Comparison of ENCODE assay signal across 21 cellular contexts in the genomic region with DNA sequence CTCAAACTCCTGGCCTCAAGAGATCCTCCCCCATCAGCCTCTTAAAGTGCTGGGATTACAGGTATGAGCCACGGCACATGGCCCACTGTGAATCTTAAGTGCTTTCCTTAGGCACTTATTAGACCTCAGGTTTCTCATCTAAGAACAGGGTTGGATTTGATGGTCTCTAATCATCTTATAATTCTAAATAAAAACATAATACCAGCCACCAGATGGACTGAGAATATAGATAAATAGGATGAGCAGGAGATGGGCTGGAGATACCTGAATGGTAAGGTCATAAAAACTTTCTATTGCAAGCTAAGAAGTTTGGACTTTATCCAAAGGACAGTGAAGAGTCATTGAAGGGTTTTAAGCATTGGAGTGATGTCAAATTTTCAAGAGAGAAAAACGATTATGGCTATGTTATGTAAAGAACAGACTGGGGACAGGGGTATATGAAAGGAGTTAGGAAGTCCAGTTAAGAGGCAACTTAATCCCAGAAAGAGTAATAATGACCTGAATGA.
DNase-seq lines count a peak whose midpoint lies in the region; ATAC-seq and TF ChIP-seq lines count a peak whose summit lies in the region.
"Had no signal": no experiment of that assay in that cellular context is flagged by ENCODE, and none has a peak within 500 bp of the region (broad histone marks: within the 10 kb centered on the region; RNA-seq: fewer than 3 reads in every experiment).

No MANE protein-coding gene starts in this region.

- TF ChIP-seq CTCF in left ventricle myocardium inferior (IDR thresholded peaks at IDR 0.05; ENCODE audit: borderline replicate concordance): no peak

- H3K9me3 ChIP-seq in left ventricle myocardium inferior (replicated peaks) (no peaks in the 10 kb centered on the region), adipocyte (ENCODE audit: control insufficient read depth, low read length) (no peaks in the 10 kb centered on the region)
- H3K9me3 ChIP-seq: heart right ventricle, Peyer's patch, right atrium auricular region had no signal

- H3K36me3 Mint-ChIP-seq in stimulated activated memory B cell treated with anti-CD40 and anti-IgM and Interleukin-4, amounts not matched to agents 10 μg/mL and 1 μg/mL and 100 μg/mL, for 72 hours: peaks cover 34% of the 10 kb centered on the region
- H3K36me3 Mint-ChIP-seq: activated naive CD4-positive, alpha-beta T cell treated with anti-CD3 and anti-CD28 coated beads, Interleukin-2, amount 50 U/mL, for 72 hours had no signal

- H3K9ac ChIP-seq in adipocyte (ENCODE audit: low read length): no peak overlapping the region

- no peak for DNase-seq in left ventricle myocardium inferior
- no peak for DNase-seq in left cardiac atrium
- peak; percentile 64 for DNase-seq in NCI-H2029 treated with DMSO at 0.1 percent for 48 hours (lab: John Stamatoyannopoulos, UW)
- no peak for DNase-seq in adipocyte (ENCODE audit: low read depth)
- no peak for DNase-seq in NOMO-1 treated with dmso at 0.1 percent for 144 hours (lab: John Stamatoyannopoulos, UW; ENCODE audit: unreplicated experiment)
- DNase-seq: ACHN; activated T-cell treated with anti-CD3 and anti-CD28 coated beads, Interleukin-2, amount 50 U/mL, for 48 hours; CD8-positive, alpha-beta T cell; heart right ventricle; NCI-H187; NCI-H526; Peyer's patch; T-helper 9 cell had no signal

- no peak overlapping the region for H3K4me3 Mint-ChIP-seq in stimulated activated memory B cell treated with anti-CD40 and anti-IgM and Interleukin-4, amounts not matched to agents 10 μg/mL and 1 μg/mL and 100 μg/mL, for 72 hours
- H3K4me3 Mint-ChIP-seq: CD8-positive, alpha-beta T cell; stimulated activated effector memory CD8-positive, alpha-beta T cell treated with anti-CD3 and anti-CD28 coated beads, Interleukin-12 subunit alpha, Interleukin-12 subunit beta, amount 100 ng/mL, for 72 hours had no signal

- H3K4me3 ChIP-seq in left ventricle myocardium inferior: no peak overlapping the region
- peak overlapping the region; percentile 34 for H3K4me3 ChIP-seq in adipocyte (ENCODE audit: low read length)
- H3K4me3 ChIP-seq: heart right ventricle, lung, Peyer's patch, right atrium auricular region had no signal

- H3K27ac Mint-ChIP-seq in stimulated activated memory B cell treated with anti-CD40 and anti-IgM and Interleukin-4, amounts not matched to agents 10 μg/mL and 1 μg/mL and 100 μg/mL, for 72 hours: peak overlapping the region; percentile 5
- H3K27ac Mint-ChIP-seq: activated naive CD4-positive, alpha-beta T cell treated with anti-CD3 and anti-CD28 coated beads, Interleukin-2, amount 50 U/mL, for 72 hours; CD8-positive, alpha-beta T cell; stimulated activated effector memory CD8-positive, alpha-beta T cell treated with anti-CD3 and anti-CD28 coated beads, Interleukin-12 subunit alpha, Interleukin-12 subunit beta, amount 100 ng/mL, for 72 hours had no signal

- peaks cover 61% of the 10 kb centered on the region for H3K4me1 ChIP-seq in left ventricle myocardium inferior
- peaks cover 51% of the 10 kb centered on the region for H3K4me1 ChIP-seq in adipocyte (ENCODE audit: control insufficient read depth, insufficient read depth, low read length)
- H3K4me1 ChIP-seq: Peyer's patch had no signal

- H3K27me3 Mint-ChIP-seq in stimulated activated memory B cell treated with anti-CD40 and anti-IgM and Interleukin-4, amounts not matched to agents 10 μg/mL and 1 μg/mL and 100 μg/mL, for 72 hours: no peaks in the 10 kb centered on the region

- no peaks in the 10 kb centered on the region for H3K9me3 Mint-ChIP-seq in stimulated activated memory B cell treated with anti-CD40 and anti-IgM and Interleukin-4, amounts not matched to agents 10 μg/mL and 1 μg/mL and 100 μg/mL, for 72 hours
- H3K9me3 Mint-ChIP-seq: activated naive CD4-positive, alpha-beta T cell treated with anti-CD3 and anti-CD28 coated beads, Interleukin-2, amount 50 U/mL, for 72 hours; CD8-positive, alpha-beta T cell; stimulated activated effector memory CD8-positive, alpha-beta T cell treated with anti-CD3 and anti-CD28 coated beads, Interleukin-12 subunit alpha, Interleukin-12 subunit beta, amount 100 ng/mL, for 72 hours had no signal

- H3K27ac ChIP-seq in left ventricle myocardium inferior (replicated peaks): peak overlapping the region; percentile 50
- H3K27ac ChIP-seq: Peyer's patch had no signal

- ATAC-seq in left cardiac atrium (no peak), HG02970 (IDR thresholded peaks at IDR 0.05; ENCODE audit: low FRiP score, unreplicated experiment) (no peak), HG03175 (IDR thresholded peaks at IDR 0.05; ENCODE audit: unreplicated experiment) (no peak)
- no peak for ATAC-seq in stimulated activated memory B cell treated with anti-CD40 and anti-IgM and Interleukin-4, amounts not matched to agents 10 μg/mL and 1 μg/mL and 100 μg/mL, for 72 hours
- ATAC-seq: activated CD4-positive, CD25-positive, alpha-beta regulatory T cell treated with anti-CD3 and anti-CD28 coated beads, Interleukin-2, amount 50 U/mL, for 24 hours; activated naive CD4-positive, alpha-beta T cell treated with anti-CD3 and anti-CD28 coated beads, Interleukin-2, amount 50 U/mL, for 72 hours; CD8-positive, alpha-beta T cell; stimulated activated effector memory CD8-positive, alpha-beta T cell treated with anti-CD3 and anti-CD28 coated beads, Interleukin-12 subunit alpha, Interleukin-12 subunit beta, amount 100 ng/mL, for 72 hours had no signal

- peaks cover 15% of the 10 kb centered on the region for H3K4me1 Mint-ChIP-seq in stimulated activated memory B cell treated with anti-CD40 and anti-IgM and Interleukin-4, amounts not matched to agents 10 μg/mL and 1 μg/mL and 100 μg/mL, for 72 hours

- intact Hi-C loops in left ventricle myocardium inferior (cut with micrococcal nuclease) (no loop called here), left cardiac atrium (cut with DNase I) (no loop called here)

- H3K36me3 ChIP-seq in left ventricle myocardium inferior (no peaks in the 10 kb centered on the region), adipocyte (ENCODE audit: control insufficient read depth, insufficient read depth, low read length, severe bottlenecking) (no peaks in the 10 kb centered on the region)
- H3K36me3 ChIP-seq: heart right ventricle, Peyer's patch, right atrium auricular region had no signal

- no peaks in the 10 kb centered on the region for H3K27me3 ChIP-seq in left ventricle myocardium inferior (ENCODE audit: low read depth)
- no peaks in the 10 kb centered on the region for H3K27me3 ChIP-seq in adipocyte (replicated peaks; ENCODE audit: control insufficient read depth, insufficient read depth, low read length)
- H3K27me3 ChIP-seq: heart right ventricle, Peyer's patch, right atrium auricular region had no signal
